Comparison of ENCODE assay signal across 11 cellular contexts in the genomic region with DNA sequence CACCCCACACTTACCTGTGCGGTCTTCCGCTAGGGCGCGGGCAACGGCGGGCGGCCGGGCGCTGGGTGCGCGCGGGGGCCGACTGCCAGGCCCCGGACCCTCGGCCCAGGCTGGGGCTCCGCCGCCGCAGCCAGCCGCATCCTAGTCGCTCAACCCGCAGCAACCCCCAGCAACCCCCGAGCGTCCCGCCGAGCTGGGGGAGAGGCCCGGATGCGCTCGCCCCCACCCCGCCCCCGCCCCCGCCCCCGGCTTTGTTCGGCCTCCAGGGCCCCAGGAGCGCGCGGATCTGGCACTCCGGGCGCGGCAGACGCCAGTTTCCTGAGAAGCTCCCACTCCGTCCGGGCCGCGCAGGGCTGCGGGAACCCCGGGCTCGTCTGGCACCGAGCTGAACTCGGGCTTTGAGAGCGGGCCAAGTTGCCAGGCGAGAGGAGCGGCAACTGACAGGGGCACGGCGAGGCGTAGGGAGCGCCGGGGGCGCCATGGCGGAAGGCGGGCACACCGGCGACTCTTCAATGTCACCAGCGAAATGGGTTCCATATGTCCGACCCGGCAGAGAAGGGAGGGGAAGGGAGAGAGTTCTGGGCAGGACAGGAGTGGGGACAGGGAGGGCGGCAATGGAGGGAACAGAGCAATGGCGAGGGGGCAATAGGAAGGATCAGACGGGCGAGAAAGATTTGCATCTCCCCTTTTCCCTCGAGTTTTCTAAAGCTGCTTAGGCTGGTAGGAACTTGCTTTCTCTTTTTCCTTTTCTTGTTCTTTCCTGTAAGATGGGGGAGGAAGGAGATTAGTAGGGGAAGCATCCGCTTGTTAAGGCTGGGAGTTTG. TPM values are rescaled to one million over a fixed set of nuclear protein-coding genes. Genes with fewer than 3 reads are reported as not detected.
DNase-seq lines count a peak whose midpoint lies in the region; ATAC-seq and TF ChIP-seq lines count a peak whose summit lies in the region.
"Had no signal": no experiment of that assay in that cellular context is flagged by ENCODE, and none has a peak within 500 bp of the region (broad histone marks: within the 10 kb centered on the region; RNA-seq: fewer than 3 reads in every experiment).

No MANE protein-coding gene starts in this region.

- no peaks in the 10 kb centered on the region for H3K36me3 ChIP-seq in naive thymus-derived CD4-positive, alpha-beta T cell (ENCODE audit: control insufficient read depth in 2 of 3, insufficient read depth in 3 of 3, low read length in 3 of 3)
- H3K36me3 ChIP-seq in urinary bladder (ENCODE audit: insufficient read depth) = no peaks in the 10 kb centered on the region
- H3K36me3 ChIP-seq: BLaER1 treated with 17β-estradiol and CSF1 and Interleukin-3, amounts not matched to agents 10 nM and 100 nM had no signal

- WGBS in urinary bladder = 9% methylated on average over 71 of the region's 71 CpGs

- POLR2A ChIA-PET in naive thymus-derived CD4-positive, alpha-beta T cell (lab: Charles Lee) = no interaction called here

- H3K27me3 Mint-ChIP-seq in naive thymus-derived CD4-positive, alpha-beta T cell = peaks cover 9 to 34% (median 13%) of the 10 kb centered on the region in 5 donors

- no peak overlapping the region for H3K27ac Mint-ChIP-seq in naive thymus-derived CD4-positive, alpha-beta T cell

- peak overlapping the region in 6 of 10 donors; percentile 14 to 54 (median 42) for H3K4me3 Mint-ChIP-seq in naive thymus-derived CD4-positive, alpha-beta T cell

- peaks cover 0 to 21% (median 11%) of the 10 kb centered on the region in 7 donors for H3K4me1 Mint-ChIP-seq in naive thymus-derived CD4-positive, alpha-beta T cell

- peaks cover 0 to 16% (median 0%) of the 10 kb centered on the region in 5 donors for H3K36me3 Mint-ChIP-seq in naive thymus-derived CD4-positive, alpha-beta T cell

- peak; percentile 40 for DNase-seq in Right ventricle myocardium superior
- DNase-seq in cardiac septum (ENCODE audit: low spot score) = no peak
- DNase-seq in epithelial cell of proximal tubule (ENCODE audit: low read depth) = no peak
- no peak for DNase-seq in naive thymus-derived CD4-positive, alpha-beta T cell
- DNase-seq: cerebellar nuclear complex had no signal

- TF ChIP-seq CTCF in epithelial cell of proximal tubule (conservative IDR thresholded peaks at IDR 0.05; ENCODE audit: low read depth, low read length) = no peak

- CTCF ChIA-PET in naive thymus-derived CD4-positive, alpha-beta T cell (lab: Charles Lee) = no interaction called here

- peaks cover 0 to 4% of the 10 kb centered on the region in 2 donors for H3K27me3 ChIP-seq in naive thymus-derived CD4-positive, alpha-beta T cell (ENCODE audit: control insufficient read depth in 2 of 2, insufficient read depth in 2 of 2, low read length in 2 of 2)

- no peaks in the 10 kb centered on the region for H3K9me3 ChIP-seq in naive thymus-derived CD4-positive, alpha-beta T cell (ENCODE audit: control insufficient read depth in 2 of 3, low read length in 3 of 3)
- H3K9me3 ChIP-seq: BLaER1 treated with 17β-estradiol and CSF1 and Interleukin-3, amounts not matched to agents 10 nM and 100 nM had no signal

- ATAC-seq in Right ventricle myocardium superior (ENCODE audit: poor library complexity) (peak; percentile 31), HG03097 (IDR thresholded peaks at IDR 0.05; ENCODE audit: low FRiP score, unreplicated experiment) (no peak), GM18858 (IDR thresholded peaks at IDR 0.05; ENCODE audit: unreplicated experiment) (no peak), GM19467 (IDR thresholded peaks at IDR 0.05; ENCODE audit: unreplicated experiment) (no peak)
- peak; percentile 14 for ATAC-seq in naive thymus-derived CD4-positive, alpha-beta T cell

- intact Hi-C loops in Right ventricle myocardium superior (cut with DNase I) = no loop called here
- intact Hi-C loops in cardiac septum (cut with DNase I) = no loop called here
- intact Hi-C loops in naive thymus-derived CD4-positive, alpha-beta T cell (cut with micrococcal nuclease) = no loop called here

- no peak overlapping the region for H3K27ac ChIP-seq in naive thymus-derived CD4-positive, alpha-beta T cell (ENCODE audit: low read depth, low read length)
- peak overlapping the region; percentile 64 for H3K27ac ChIP-seq in urinary bladder (ENCODE audit: low read depth)
- H3K27ac ChIP-seq: BLaER1 treated with 17β-estradiol and CSF1 and Interleukin-3, amounts not matched to agents 10 nM and 100 nM had no signal

- H3K4me1 ChIP-seq in naive thymus-derived CD4-positive, alpha-beta T cell (ENCODE audit: control insufficient read depth in 2 of 2, insufficient read depth in 2 of 2, low read length in 2 of 2) = no peaks in the 10 kb centered on the region
- peaks cover 4% of the 10 kb centered on the region for H3K4me1 ChIP-seq in urinary bladder (ENCODE audit: insufficient read depth)
- H3K4me1 ChIP-seq: BLaER1 treated with 17β-estradiol and CSF1 and Interleukin-3, amounts not matched to agents 10 nM and 100 nM had no signal

- peaks cover 0 to 1% (median 0%) of the 10 kb centered on the region in 11 donors for H3K9me3 Mint-ChIP-seq in naive thymus-derived CD4-positive, alpha-beta T cell

- H3K4me3 ChIP-seq in epithelial cell of proximal tubule (ENCODE audit: low read depth, low read length) (peak overlapping the region; percentile 41), urinary bladder (ENCODE audit: low read depth, low read length) (peak overlapping the region; percentile 22)
- H3K4me3 ChIP-seq in naive thymus-derived CD4-positive, alpha-beta T cell (ENCODE audit: low read length) = no peak overlapping the region
- H3K4me3 ChIP-seq: BLaER1 treated with 17β-estradiol and CSF1 and Interleukin-3, amounts not matched to agents 10 nM and 100 nM; lung had no signal

RNA-seq across cellular contexts. Expression of a gene that starts 13.7 kb away (rescaled TPM):
- total RNA-seq in Right ventricle myocardium superior = 0.75 TPM
- 1.6 TPM for total RNA-seq in cardiac septum
- total RNA-seq in epithelial cell of proximal tubule = 4.3 and 5.7 TPM in 2 replicates
- 1 to 10 TPM in 4 of 5 experiments, under 1 TPM in 1; 0.34 to 7.9 (median 2.4) TPM for total RNA-seq in naive thymus-derived CD4-positive, alpha-beta T cell
- polyA plus RNA-seq in naive thymus-derived CD4-positive, alpha-beta T cell = not detected
- total RNA-seq in urinary bladder = 2.0 TPM
- 2.1 TPM for polyA plus RNA-seq in urinary bladder

RNA-seq across cellular contexts. Expression of a gene that starts 19.5 kb away (rescaled TPM):
- total RNA-seq in Right ventricle myocardium superior (2.7 TPM), cardiac septum (4.9 TPM), epithelial cell of proximal tubule (21.1 and 43.7 TPM in 2 replicates), urinary bladder (3.1 TPM)
- total RNA-seq in naive thymus-derived CD4-positive, alpha-beta T cell = 10 to 100 TPM in 4 of 5 experiments, 1 to 10 TPM in 1; 3.4 to 46.9 (median 34.2) TPM
- polyA plus RNA-seq in naive thymus-derived CD4-positive, alpha-beta T cell = 10 to 100 TPM in 1 of 2 donors, 1 to 10 TPM in 1; 9.7 to 23.1 TPM
- 18.6 TPM for polyA plus RNA-seq in urinary bladder

RNA-seq across cellular contexts. Expression of a gene that starts 25.6 kb away (rescaled TPM):
- 1.6 TPM for total RNA-seq in Right ventricle myocardium superior
- 4.2 TPM for total RNA-seq in cardiac septum
- total RNA-seq in epithelial cell of proximal tubule = 22.6 and 49.9 TPM in 2 replicates
- total RNA-seq in naive thymus-derived CD4-positive, alpha-beta T cell = 10 to 100 TPM in 1 of 5 experiments, 1 to 10 TPM in 3, under 1 TPM in 1; 0.48 to 14.6 (median 7.1) TPM
- polyA plus RNA-seq in naive thymus-derived CD4-positive, alpha-beta T cell = under 1 TPM in 1 of 2 donors, not detected in 1; 0.11 TPM
- 10.8 TPM for total RNA-seq in urinary bladder
- 6.1 TPM for polyA plus RNA-seq in urinary bladder

RNA-seq across cellular contexts. Expression of a gene that starts 29.2 kb away (rescaled TPM):
- total RNA-seq in Right ventricle myocardium superior (0.13 TPM), cardiac septum (not detected), epithelial cell of proximal tubule (2.8 and 5.5 TPM in 2 replicates), urinary bladder (0.16 TPM)
- not detected for total RNA-seq in naive thymus-derived CD4-positive, alpha-beta T cell
- polyA plus RNA-seq in naive thymus-derived CD4-positive, alpha-beta T cell = not detected
- 1.2 TPM for polyA plus RNA-seq in urinary bladder

RNA-seq across cellular contexts. Expression of a gene that starts 33.6 kb away (rescaled TPM):
- total RNA-seq in Right ventricle myocardium superior (not detected), cardiac septum (not detected), epithelial cell of proximal tubule (not detected in 2 replicates), urinary bladder (not detected)
- total RNA-seq in naive thymus-derived CD4-positive, alpha-beta T cell = not detected
- polyA plus RNA-seq in naive thymus-derived CD4-positive, alpha-beta T cell = not detected
- polyA plus RNA-seq in urinary bladder = not detected
- total RNA-seq: lung had no signal
- polyA plus RNA-seq: lung had no signal

Comparison
In these comparisons a context has a peak if more than half of its experiments do, and no peak if none do; other contexts are left out.
1. ATAC-seq: peak in Right ventricle myocardium superior (single experiment) and naive thymus-derived CD4-positive, alpha-beta T cell (single experiment); none in HG03097 (single experiment), GM18858 (single experiment) and GM19467 (single experiment).